In the genomic region with DNA sequence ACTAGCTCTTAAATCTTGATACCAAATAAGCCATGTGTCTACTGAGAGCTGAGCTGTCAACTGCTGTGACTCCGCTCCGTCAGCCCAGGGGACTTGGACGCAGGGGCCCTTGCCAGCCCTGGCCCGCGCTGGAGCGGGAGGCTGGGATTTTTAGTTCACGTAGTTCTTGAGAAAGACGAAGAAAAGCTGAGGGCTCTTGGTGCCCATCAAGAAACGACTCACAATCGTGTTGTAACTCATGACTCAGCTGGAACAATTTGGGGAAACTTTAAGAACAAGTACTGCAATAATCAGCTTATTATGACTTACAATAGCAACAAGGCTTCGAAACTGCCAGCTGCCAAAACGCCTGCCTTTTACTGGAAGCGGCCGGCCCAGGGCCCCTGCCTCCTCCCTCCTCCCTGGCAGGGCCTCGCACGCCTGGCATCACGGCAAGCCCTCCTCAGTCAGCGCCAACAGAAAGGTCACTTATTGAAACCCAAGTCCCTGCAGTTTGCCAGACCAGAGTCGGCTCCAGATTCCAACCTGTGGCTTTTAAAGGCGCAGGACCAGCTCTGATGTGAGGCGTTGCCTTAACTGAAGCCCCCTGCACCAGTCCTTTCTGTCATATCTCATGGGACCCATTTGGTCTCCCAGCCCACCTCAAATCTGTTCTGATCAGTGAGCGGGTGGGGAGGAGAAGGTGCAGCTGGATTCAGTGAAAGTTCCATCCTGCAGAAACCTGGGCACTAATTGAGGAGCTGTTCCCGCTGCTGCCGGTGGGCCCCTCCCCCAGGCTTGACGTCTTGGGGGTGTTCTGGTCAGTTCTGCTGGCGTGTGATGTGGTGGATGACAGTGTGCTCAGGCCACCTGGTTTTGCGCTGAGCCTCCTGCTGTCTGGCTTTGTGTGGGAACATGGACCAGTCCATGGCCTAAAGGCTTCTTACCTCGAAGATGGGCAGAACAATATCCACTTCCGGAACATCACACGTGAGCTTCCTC, we compare ENCODE assay signal across 1 cellular context.
A peak's percentile ranks its signal among the peaks of the same experiment; 100 is the strongest.
TF ChIP-seq lines count a peak whose summit lies in the region.

No MANE protein-coding gene starts in this region.

TF ChIP-seq in K562, 482 proteins besides CTCF, POLR2A, EP300 and RAD21 (continued from another document):
- TF ChIP-seq, protein P1, sequence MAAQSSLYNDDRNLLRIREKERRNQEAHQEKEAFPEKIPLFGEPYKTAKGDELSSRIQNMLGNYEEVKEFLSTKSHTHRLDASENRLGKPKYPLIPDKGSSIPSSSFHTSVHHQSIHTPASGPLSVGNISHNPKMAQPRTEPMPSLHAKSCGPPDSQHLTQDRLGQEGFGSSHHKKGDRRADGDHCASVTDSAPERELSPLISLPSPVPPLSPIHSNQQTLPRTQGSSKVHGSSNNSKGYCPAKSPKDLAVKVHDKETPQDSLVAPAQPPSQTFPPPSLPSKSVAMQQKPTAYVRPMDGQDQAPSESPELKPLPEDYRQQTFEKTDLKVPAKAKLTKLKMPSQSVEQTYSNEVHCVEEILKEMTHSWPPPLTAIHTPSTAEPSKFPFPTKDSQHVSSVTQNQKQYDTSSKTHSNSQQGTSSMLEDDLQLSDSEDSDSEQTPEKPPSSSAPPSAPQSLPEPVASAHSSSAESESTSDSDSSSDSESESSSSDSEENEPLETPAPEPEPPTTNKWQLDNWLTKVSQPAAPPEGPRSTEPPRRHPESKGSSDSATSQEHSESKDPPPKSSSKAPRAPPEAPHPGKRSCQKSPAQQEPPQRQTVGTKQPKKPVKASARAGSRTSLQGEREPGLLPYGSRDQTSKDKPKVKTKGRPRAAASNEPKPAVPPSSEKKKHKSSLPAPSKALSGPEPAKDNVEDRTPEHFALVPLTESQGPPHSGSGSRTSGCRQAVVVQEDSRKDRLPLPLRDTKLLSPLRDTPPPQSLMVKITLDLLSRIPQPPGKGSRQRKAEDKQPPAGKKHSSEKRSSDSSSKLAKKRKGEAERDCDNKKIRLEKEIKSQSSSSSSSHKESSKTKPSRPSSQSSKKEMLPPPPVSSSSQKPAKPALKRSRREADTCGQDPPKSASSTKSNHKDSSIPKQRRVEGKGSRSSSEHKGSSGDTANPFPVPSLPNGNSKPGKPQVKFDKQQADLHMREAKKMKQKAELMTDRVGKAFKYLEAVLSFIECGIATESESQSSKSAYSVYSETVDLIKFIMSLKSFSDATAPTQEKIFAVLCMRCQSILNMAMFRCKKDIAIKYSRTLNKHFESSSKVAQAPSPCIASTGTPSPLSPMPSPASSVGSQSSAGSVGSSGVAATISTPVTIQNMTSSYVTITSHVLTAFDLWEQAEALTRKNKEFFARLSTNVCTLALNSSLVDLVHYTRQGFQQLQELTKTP (IDR thresholded peaks at IDR 0.05; ENCODE audit: low read depth in 1 of 2, partially characterized antibody in 2 of 2) = no peak
- TF ChIP-seq, protein P2, sequence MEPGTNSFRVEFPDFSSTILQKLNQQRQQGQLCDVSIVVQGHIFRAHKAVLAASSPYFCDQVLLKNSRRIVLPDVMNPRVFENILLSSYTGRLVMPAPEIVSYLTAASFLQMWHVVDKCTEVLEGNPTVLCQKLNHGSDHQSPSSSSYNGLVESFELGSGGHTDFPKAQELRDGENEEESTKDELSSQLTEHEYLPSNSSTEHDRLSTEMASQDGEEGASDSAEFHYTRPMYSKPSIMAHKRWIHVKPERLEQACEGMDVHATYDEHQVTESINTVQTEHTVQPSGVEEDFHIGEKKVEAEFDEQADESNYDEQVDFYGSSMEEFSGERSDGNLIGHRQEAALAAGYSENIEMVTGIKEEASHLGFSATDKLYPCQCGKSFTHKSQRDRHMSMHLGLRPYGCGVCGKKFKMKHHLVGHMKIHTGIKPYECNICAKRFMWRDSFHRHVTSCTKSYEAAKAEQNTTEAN (CRISPR knock-in tag; IDR thresholded peaks at IDR 0.05) = no peak
- TF ChIP-seq ZNF24 (IDR thresholded peaks at IDR 0.05) (no peak), ZC3H4 (CRISPR knock-in tag; IDR thresholded peaks at IDR 0.05; ENCODE audit: borderline replicate concordance) (no peak), IRF2 (CRISPR knock-in tag; IDR thresholded peaks at IDR 0.05) (no peak), ILK (tag; IDR thresholded peaks at IDR 0.05; ENCODE audit: borderline replicate concordance, low read depth) (no peak), TOE1 (IDR thresholded peaks at IDR 0.05; ENCODE audit: borderline replicate concordance) (no peak), TOE1 (CRISPR knock-in tag; IDR thresholded peaks at IDR 0.05; ENCODE audit: borderline replicate concordance, low read depth) (no peak), POLR2AphosphoS2 (IDR thresholded peaks at IDR 0.05; ENCODE audit: low read length) (peak; percentile 0; the same call in 1 of the 2 replicates), NFE2 (IDR thresholded peaks at IDR 0.05; ENCODE audit: low read depth) (peak; percentile 26; the same call in 1 of the 2 replicates), NEUROD1 (IDR thresholded peaks at IDR 0.05; ENCODE audit: borderline replicate concordance, low read depth, low read length, partially characterized antibody) (no peak), COPS2 (conservative IDR thresholded peaks at IDR 0.05) (no peak), SMAD3 (CRISPR knock-in tag; conservative IDR thresholded peaks at IDR 0.05) (no peak), RBM22 (IDR thresholded peaks at IDR 0.05; ENCODE audit: low read depth, low read length, poor library complexity, severe bottlenecking) (peak; percentile 81), SAFB (IDR thresholded peaks at IDR 0.05; ENCODE audit: borderline replicate concordance, low read depth, low read length) (no peak), SIRT6 (IDR thresholded peaks at IDR 0.05; ENCODE audit: low read depth, low read length) (no peak), SAP30 (IDR thresholded peaks at IDR 0.05; ENCODE audit: borderline replicate concordance, insufficient read depth, low read depth, low read length, poor library complexity, severe bottlenecking) (no peak), ZNF316 (IDR thresholded peaks at IDR 0.05) (peak; percentile 27; the same call in 1 of the 2 replicates), BDP1 (IDR thresholded peaks at IDR 0.05; ENCODE audit: insufficient read depth, insufficient read length) (no peak), ZNF197 (CRISPR knock-in tag; IDR thresholded peaks at IDR 0.05; ENCODE audit: low read depth) (no peak), NFIC (IDR thresholded peaks at IDR 0.05) (no peak), ZNF717 (CRISPR knock-in tag; IDR thresholded peaks at IDR 0.05) (no peak), ARID1B (IDR thresholded peaks at IDR 0.05) (no peak), C11orf30 (IDR thresholded peaks at IDR 0.05; ENCODE audit: low read depth) (peak; percentile 53), MEF2D (tag; conservative IDR thresholded peaks at IDR 0.05; ENCODE audit: low read depth) (no peak), NR1H2 (CRISPR knock-in tag; IDR thresholded peaks at IDR 0.05) (no peak), POLR2G (IDR thresholded peaks at IDR 0.05; ENCODE audit: low read depth, low read length) (peak; percentile 53; the same call in 1 of the 2 replicates), HMGN3 (IDR thresholded peaks at IDR 0.05; ENCODE audit: borderline replicate concordance, extremely low read depth, insufficient read length, low read depth, low read length) (peak; percentile 19), CXXC5 (CRISPR knock-in tag; IDR thresholded peaks at IDR 0.05) (no peak)
- TF ChIP-seq, protein P3, sequence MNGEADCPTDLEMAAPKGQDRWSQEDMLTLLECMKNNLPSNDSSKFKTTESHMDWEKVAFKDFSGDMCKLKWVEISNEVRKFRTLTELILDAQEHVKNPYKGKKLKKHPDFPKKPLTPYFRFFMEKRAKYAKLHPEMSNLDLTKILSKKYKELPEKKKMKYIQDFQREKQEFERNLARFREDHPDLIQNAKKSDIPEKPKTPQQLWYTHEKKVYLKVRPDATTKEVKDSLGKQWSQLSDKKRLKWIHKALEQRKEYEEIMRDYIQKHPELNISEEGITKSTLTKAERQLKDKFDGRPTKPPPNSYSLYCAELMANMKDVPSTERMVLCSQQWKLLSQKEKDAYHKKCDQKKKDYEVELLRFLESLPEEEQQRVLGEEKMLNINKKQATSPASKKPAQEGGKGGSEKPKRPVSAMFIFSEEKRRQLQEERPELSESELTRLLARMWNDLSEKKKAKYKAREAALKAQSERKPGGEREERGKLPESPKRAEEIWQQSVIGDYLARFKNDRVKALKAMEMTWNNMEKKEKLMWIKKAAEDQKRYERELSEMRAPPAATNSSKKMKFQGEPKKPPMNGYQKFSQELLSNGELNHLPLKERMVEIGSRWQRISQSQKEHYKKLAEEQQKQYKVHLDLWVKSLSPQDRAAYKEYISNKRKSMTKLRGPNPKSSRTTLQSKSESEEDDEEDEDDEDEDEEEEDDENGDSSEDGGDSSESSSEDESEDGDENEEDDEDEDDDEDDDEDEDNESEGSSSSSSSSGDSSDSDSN (IDR thresholded peaks at IDR 0.05; ENCODE audit: borderline replicate concordance in 1 of 2, low read depth in 2 of 2, low read length in 2 of 2) = no peak
- TF ChIP-seq, protein P4, sequence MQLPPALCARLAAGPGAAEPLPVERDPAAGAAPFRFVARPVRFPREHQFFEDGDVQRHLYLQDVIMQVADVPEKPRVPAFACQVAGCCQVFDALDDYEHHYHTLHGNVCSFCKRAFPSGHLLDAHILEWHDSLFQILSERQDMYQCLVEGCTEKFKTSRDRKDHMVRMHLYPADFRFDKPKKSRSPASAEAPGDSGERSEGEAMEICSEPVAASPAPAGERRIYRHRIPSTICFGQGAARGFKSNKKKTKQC (CRISPR knock-in tag; IDR thresholded peaks at IDR 0.05) = no peak
- TF ChIP-seq, protein P5, sequence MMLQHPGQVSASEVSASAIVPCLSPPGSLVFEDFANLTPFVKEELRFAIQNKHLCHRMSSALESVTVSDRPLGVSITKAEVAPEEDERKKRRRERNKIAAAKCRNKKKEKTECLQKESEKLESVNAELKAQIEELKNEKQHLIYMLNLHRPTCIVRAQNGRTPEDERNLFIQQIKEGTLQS (IDR thresholded peaks at IDR 0.05) = no peak
- TF ChIP-seq, protein P5 (CRISPR knock-in tag; conservative IDR thresholded peaks at IDR 0.05) = no peak
- TF ChIP-seq, protein P6, sequence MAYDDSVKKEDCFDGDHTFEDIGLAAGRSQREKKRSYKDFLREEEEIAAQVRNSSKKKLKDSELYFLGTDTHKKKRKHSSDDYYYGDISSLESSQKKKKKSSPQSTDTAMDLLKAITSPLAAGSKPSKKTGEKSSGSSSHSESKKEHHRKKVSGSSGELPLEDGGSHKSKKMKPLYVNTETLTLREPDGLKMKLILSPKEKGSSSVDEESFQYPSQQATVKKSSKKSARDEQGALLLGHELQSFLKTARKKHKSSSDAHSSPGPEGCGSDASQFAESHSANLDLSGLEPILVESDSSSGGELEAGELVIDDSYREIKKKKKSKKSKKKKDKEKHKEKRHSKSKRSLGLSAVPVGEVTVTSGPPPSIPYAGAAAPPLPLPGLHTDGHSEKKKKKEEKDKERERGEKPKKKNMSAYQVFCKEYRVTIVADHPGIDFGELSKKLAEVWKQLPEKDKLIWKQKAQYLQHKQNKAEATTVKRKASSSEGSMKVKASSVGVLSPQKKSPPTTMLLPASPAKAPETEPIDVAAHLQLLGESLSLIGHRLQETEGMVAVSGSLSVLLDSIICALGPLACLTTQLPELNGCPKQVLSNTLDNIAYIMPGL (CRISPR knock-in tag; IDR thresholded peaks at IDR 0.05) = no peak
- TF ChIP-seq, protein P7, sequence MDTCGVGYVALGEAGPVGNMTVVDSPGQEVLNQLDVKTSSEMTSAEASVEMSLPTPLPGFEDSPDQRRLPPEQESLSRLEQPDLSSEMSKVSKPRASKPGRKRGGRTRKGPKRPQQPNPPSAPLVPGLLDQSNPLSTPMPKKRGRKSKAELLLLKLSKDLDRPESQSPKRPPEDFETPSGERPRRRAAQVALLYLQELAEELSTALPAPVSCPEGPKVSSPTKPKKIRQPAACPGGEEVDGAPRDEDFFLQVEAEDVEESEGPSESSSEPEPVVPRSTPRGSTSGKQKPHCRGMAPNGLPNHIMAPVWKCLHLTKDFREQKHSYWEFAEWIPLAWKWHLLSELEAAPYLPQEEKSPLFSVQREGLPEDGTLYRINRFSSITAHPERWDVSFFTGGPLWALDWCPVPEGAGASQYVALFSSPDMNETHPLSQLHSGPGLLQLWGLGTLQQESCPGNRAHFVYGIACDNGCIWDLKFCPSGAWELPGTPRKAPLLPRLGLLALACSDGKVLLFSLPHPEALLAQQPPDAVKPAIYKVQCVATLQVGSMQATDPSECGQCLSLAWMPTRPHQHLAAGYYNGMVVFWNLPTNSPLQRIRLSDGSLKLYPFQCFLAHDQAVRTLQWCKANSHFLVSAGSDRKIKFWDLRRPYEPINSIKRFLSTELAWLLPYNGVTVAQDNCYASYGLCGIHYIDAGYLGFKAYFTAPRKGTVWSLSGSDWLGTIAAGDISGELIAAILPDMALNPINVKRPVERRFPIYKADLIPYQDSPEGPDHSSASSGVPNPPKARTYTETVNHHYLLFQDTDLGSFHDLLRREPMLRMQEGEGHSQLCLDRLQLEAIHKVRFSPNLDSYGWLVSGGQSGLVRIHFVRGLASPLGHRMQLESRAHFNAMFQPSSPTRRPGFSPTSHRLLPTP (IDR thresholded peaks at IDR 0.05; ENCODE audit: borderline replicate concordance, extremely low read depth, insufficient read length) = no peak
